24 cellular contexts compared by ENCODE assay signal in genomic region chr11:103949781-103950180, GRCh38.
DNase-seq lines count a peak whose midpoint lies in the region; ATAC-seq and TF ChIP-seq lines count a peak whose summit lies in the region.
"Had no signal": no experiment of that assay in that cellular context is flagged by ENCODE, and none has a peak within 500 bp of the region (broad histone marks: within the 10 kb centered on the region; RNA-seq: fewer than 3 reads in every experiment).

No MANE protein-coding gene starts in this region.

- H3K9ac ChIP-seq in mesenchymal stem cell (ENCODE audit: low read length), result no peak overlapping the region
- H3K9ac ChIP-seq: BLaER1 treated with 17β-estradiol and CSF1 and Interleukin-3, amounts not matched to agents 10 nM and 100 nM had no signal

- H3K36me3 Mint-ChIP-seq in MCF 10A (ENCODE audit: insufficient read depth, unreplicated experiment), result no peaks in the 10 kb centered on the region
- H3K36me3 Mint-ChIP-seq: CD14-positive monocyte had no signal

- H3K27me3 Mint-ChIP-seq in MCF 10A (ENCODE audit: insufficient read depth, unreplicated experiment), result no peaks in the 10 kb centered on the region
- H3K27me3 Mint-ChIP-seq: CD4-positive, alpha-beta T cell; CD8-positive, alpha-beta memory T cell had no signal

- H2BK15ac ChIP-seq in mesenchymal stem cell (ENCODE audit: low read depth, poor library complexity, severe bottlenecking), result no peak overlapping the region

- no peak for TF ChIP-seq POLR2A in breast epithelium (IDR thresholded peaks at IDR 0.05)

- no TSS peak for BruUV-seq in MCF 10A (replicated peaks; lab: Mats Ljungman, UMichigan)

- no peak overlapping the region for H2BK120ac ChIP-seq in mesenchymal stem cell (ENCODE audit: low read depth, low read length)

- H3K4me1 Mint-ChIP-seq in MCF 10A (ENCODE audit: insufficient read depth, unreplicated experiment), result peaks cover 19% of the 10 kb centered on the region
- H3K4me1 Mint-ChIP-seq: CD14-positive monocyte; CD8-positive, alpha-beta memory T cell had no signal

- H3K27me3 ChIP-seq in breast epithelium, result no peaks in the 10 kb centered on the region
- H3K27me3 ChIP-seq in SJSA1 (replicated peaks), result no peaks in the 10 kb centered on the region
- H3K27me3 ChIP-seq in mesenchymal stem cell (ENCODE audit: control insufficient read depth in 1 of 2, insufficient read depth in 1 of 2, low read length in 2 of 2), result no peaks in the 10 kb centered on the region
- H3K27me3 ChIP-seq: BE2C; BLaER1 treated with 17β-estradiol and CSF1 and Interleukin-3, amounts not matched to agents 10 nM and 100 nM had no signal

- ATAC-seq in GM18873 (IDR thresholded peaks at IDR 0.05; ENCODE audit: low FRiP score, unreplicated experiment), result no peak
- ATAC-seq: GM12878 had no signal

- no peak overlapping the region for H2BK5ac ChIP-seq in mesenchymal stem cell (ENCODE audit: low read depth, low read length, poor library complexity, severe bottlenecking)

- no peak overlapping the region for H3K4ac ChIP-seq in mesenchymal stem cell (ENCODE audit: low read depth in 1 of 2, low read length in 2 of 2)

- CTCF ChIA-PET in MCF 10A (lab: Yijun Ruan, JAX) (no interaction called here), RWPE1 (lab: Yijun Ruan, JAX) (no interaction called here)

- no peak overlapping the region for H2AK5ac ChIP-seq in mesenchymal stem cell (ENCODE audit: low read length, severe bottlenecking)

- no peak for TF ChIP-seq CTCF in MCF 10A (IDR thresholded peaks at IDR 0.05; ENCODE audit: unreplicated experiment)
- no peak for TF ChIP-seq CTCF in breast epithelium (IDR thresholded peaks at IDR 0.05)
- no peak for TF ChIP-seq CTCF in choroid plexus epithelial cell (conservative IDR thresholded peaks at IDR 0.05; ENCODE audit: low read depth, low read length)
- no peak for TF ChIP-seq CTCF in RWPE1 (conservative IDR thresholded peaks at IDR 0.05; ENCODE audit: low read depth)

- H3K14ac ChIP-seq in mesenchymal stem cell (ENCODE audit: low read length in 2 of 2), result no peak overlapping the region

- POLR2A ChIA-PET in MCF 10A (lab: Yijun Ruan, JAX), result interaction anchor here (1.5 kb wide), 1 partner anchor 10 kb away, joined by 6 read pairs; no protein-coding TSS in a partner anchor
- POLR2A ChIA-PET in RWPE1 (lab: Yijun Ruan, JAX; ENCODE audit: low non-redundant PET), result no interaction called here

- H3K4me3 Mint-ChIP-seq in MCF 10A (ENCODE audit: unreplicated experiment), result no peak overlapping the region
- H3K4me3 Mint-ChIP-seq: CD14-positive monocyte; CD4-positive, alpha-beta T cell; CD8-positive, alpha-beta memory T cell had no signal

- H4K91ac ChIP-seq in mesenchymal stem cell (ENCODE audit: low read length), result no peak overlapping the region

- intact Hi-C loops in MCF 10A (cut with micrococcal nuclease), result no loop called here
- intact Hi-C loops in breast epithelium (cut with DNase I; ENCODE audit: low total_unique reads), result no loop called here

- H2AFZ ChIP-seq in mesenchymal stem cell (ENCODE audit: low read depth, low read length), result no peak overlapping the region

- no peak overlapping the region for H4K8ac ChIP-seq in mesenchymal stem cell (ENCODE audit: low read length)

- H3K27ac Mint-ChIP-seq in MCF 10A (ENCODE audit: low read depth, unreplicated experiment), result no peak overlapping the region
- H3K27ac Mint-ChIP-seq: CD14-positive monocyte; CD4-positive, alpha-beta T cell had no signal

- H3K36me3 ChIP-seq in breast epithelium, result no peaks in the 10 kb centered on the region
- H3K36me3 ChIP-seq in SJSA1, result no peaks in the 10 kb centered on the region
- H3K36me3 ChIP-seq in mesenchymal stem cell (ENCODE audit: control insufficient read depth in 1 of 2, insufficient read depth in 2 of 2, low read depth in 1 of 2, low read length in 2 of 2), result no peaks in the 10 kb centered on the region
- H3K36me3 ChIP-seq: BE2C; BLaER1 treated with 17β-estradiol and CSF1 and Interleukin-3, amounts not matched to agents 10 nM and 100 nM had no signal

- H3K18ac ChIP-seq in mesenchymal stem cell (ENCODE audit: low read depth in 1 of 2, low read length in 2 of 2), result no peak overlapping the region

- 47% methylated on average over 5 of the region's 5 CpGs for WGBS in mesenchymal stem cell

- DNase-seq in MCF 10A (ENCODE audit: unreplicated experiment) (peak; percentile 22), breast epithelium (ENCODE audit: low spot score in 2 of 2) (no peak), SJSA1 (ENCODE audit: low read depth in 1 of 2, low spot score in 2 of 2) (peak; percentile 33 to 55), choroid plexus epithelial cell (ENCODE audit: low read depth) (peak; percentile 71), mesenchymal stem cell (peak; percentile 76), HuH-7.5 (ENCODE audit: low spot score) (no peak), RWPE1 (ENCODE audit: low spot score) (no peak)
- DNase-seq: ACHN; AML-193; BE2C; CD4-positive, alpha-beta T cell; CD8-positive, alpha-beta memory T cell; DMS 273 treated with DMSO at 0.1 percent for 48 hours; DMS79; EL; GDM1; GOT3; H7; HCEC 1CT had no signal

- H3K4me1 ChIP-seq in breast epithelium (no peaks in the 10 kb centered on the region), SJSA1 (replicated peaks) (peaks cover 10% of the 10 kb centered on the region), mesenchymal stem cell (ENCODE audit: control insufficient read depth, insufficient read depth, low read depth, low read length) (no peaks in the 10 kb centered on the region)
- H3K4me1 ChIP-seq: BE2C had no signal

- H3K23ac ChIP-seq in mesenchymal stem cell (ENCODE audit: low read length in 2 of 2), result no peak overlapping the region

- H3K9me3 ChIP-seq in breast epithelium (no peaks in the 10 kb centered on the region), SJSA1 (replicated peaks) (no peaks in the 10 kb centered on the region), mesenchymal stem cell (ENCODE audit: control insufficient read depth, low read length) (no peaks in the 10 kb centered on the region)
- H3K9me3 ChIP-seq: BE2C; BLaER1 treated with 17β-estradiol and CSF1 and Interleukin-3, amounts not matched to agents 10 nM and 100 nM had no signal

- no peaks in the 10 kb centered on the region for H3K79me1 ChIP-seq in mesenchymal stem cell (replicated peaks; ENCODE audit: low read length, poor library complexity, severe bottlenecking)

- no peaks in the 10 kb centered on the region for H3K9me3 Mint-ChIP-seq in MCF 10A (ENCODE audit: unreplicated experiment)
- H3K9me3 Mint-ChIP-seq: CD8-positive, alpha-beta memory T cell had no signal

- H3K4me2 ChIP-seq in mesenchymal stem cell (ENCODE audit: low read length, poor library complexity, severe bottlenecking), result no peak overlapping the region
- H3K4me2 ChIP-seq: BLaER1 treated with 17β-estradiol and CSF1 and Interleukin-3, amounts not matched to agents 10 nM and 100 nM had no signal

- H3K4me3 ChIP-seq in breast epithelium, result no peak overlapping the region
- H3K4me3 ChIP-seq in SJSA1, result no peak overlapping the region
- no peak overlapping the region for H3K4me3 ChIP-seq in choroid plexus epithelial cell (ENCODE audit: low read depth, low read length)
- no peak overlapping the region for H3K4me3 ChIP-seq in mesenchymal stem cell (ENCODE audit: insufficient read depth in 1 of 2, low read depth in 1 of 2, low read length in 2 of 2)
- H3K4me3 ChIP-seq: BLaER1 treated with 17β-estradiol and CSF1 and Interleukin-3, amounts not matched to agents 10 nM and 100 nM; GM12878 had no signal

- H3K27ac ChIP-seq in breast epithelium (no peak overlapping the region), SJSA1 (no peak overlapping the region), mesenchymal stem cell (ENCODE audit: low read length, poor library complexity, severe bottlenecking) (no peak overlapping the region), RWPE1 (no peak overlapping the region)
- H3K27ac ChIP-seq: 22Rv1; BLaER1 treated with 17β-estradiol and CSF1 and Interleukin-3, amounts not matched to agents 10 nM and 100 nM had no signal

- H2BK12ac ChIP-seq in mesenchymal stem cell (ENCODE audit: low read length in 2 of 2), result no peak overlapping the region

Comparison
In these comparisons a context has a peak if more than half of its experiments do, and no peak if none do; other contexts are left out.
1. DNase-seq: peak in MCF 10A (single experiment), SJSA1 (2 of 2), choroid plexus epithelial cell (single experiment) and mesenchymal stem cell (single experiment); none in breast epithelium (0 of 2), HuH-7.5 (single experiment) and RWPE1 (single experiment).